ENCODE assay signal across 10 cellular contexts in genomic region chr19:3443840-3444694, GRCh38. TPM values are rescaled to one million over a fixed set of nuclear protein-coding genes. Genes with fewer than 3 reads are reported as not detected.
DNase-seq lines count a peak whose midpoint lies in the region; ATAC-seq and TF ChIP-seq lines count a peak whose summit lies in the region.
"Had no signal": no experiment of that assay in that cellular context is flagged by ENCODE, and none has a peak within 500 bp of the region (broad histone marks: within the 10 kb centered on the region; RNA-seq: fewer than 3 reads in every experiment).

No MANE protein-coding gene starts in this region.

- H3K27me3 Mint-ChIP-seq in osteocyte (ENCODE audit: unreplicated experiment), result no peaks in the 10 kb centered on the region
- no peaks in the 10 kb centered on the region for H3K27me3 Mint-ChIP-seq in activated naive CD4-positive, alpha-beta T cell treated with anti-CD3 and anti-CD28 coated beads, Interleukin-2, amount 10 ng/mL, durations not matched to agents 7 days and 5 days
- no peaks in the 10 kb centered on the region for H3K27me3 Mint-ChIP-seq in T-helper 2 cell treated with Interferon-gamma antibody and Interleukin-4, amounts not matched to agents 5 μg/mL and 100 μg/mL, for 36 hours (ENCODE audit: low read depth)

- ATAC-seq in heart left ventricle (peak; percentile 81 to 93 (median 88)), foreskin keratinocyte (no peak), GM18511 (IDR thresholded peaks at IDR 0.05; ENCODE audit: unreplicated experiment) (no peak)

- H3K4me1 ChIP-seq in ascending aorta (peaks cover 0 to 21% of the 10 kb centered on the region in 2 donors), heart left ventricle (peaks cover 9 to 47% (median 32%) of the 10 kb centered on the region in 12 donors), foreskin keratinocyte (no peaks in the 10 kb centered on the region)

- H3K36me3 ChIP-seq in ascending aorta (peaks cover 36 to 65% of the 10 kb centered on the region in 2 donors), heart left ventricle (peaks cover 0 to 57% (median 35%) of the 10 kb centered on the region in 9 donors)

- peak overlapping the region; percentile 15 for H3K4me3 Mint-ChIP-seq in osteocyte (ENCODE audit: unreplicated experiment)
- H3K4me3 Mint-ChIP-seq in activated naive CD4-positive, alpha-beta T cell treated with anti-CD3 and anti-CD28 coated beads, Interleukin-2, amount 10 ng/mL, durations not matched to agents 7 days and 5 days, result no peak overlapping the region
- no peak overlapping the region for H3K4me3 Mint-ChIP-seq in T-helper 2 cell treated with Interferon-gamma antibody and Interleukin-4, amounts not matched to agents 5 μg/mL and 100 μg/mL, for 36 hours

- H3K9me3 Mint-ChIP-seq in osteocyte (ENCODE audit: unreplicated experiment), result no peaks in the 10 kb centered on the region
- no peaks in the 10 kb centered on the region for H3K9me3 Mint-ChIP-seq in activated naive CD4-positive, alpha-beta T cell treated with anti-CD3 and anti-CD28 coated beads, Interleukin-2, amount 10 ng/mL, durations not matched to agents 7 days and 5 days
- H3K9me3 Mint-ChIP-seq in T-helper 2 cell treated with Interferon-gamma antibody and Interleukin-4, amounts not matched to agents 5 μg/mL and 100 μg/mL, for 36 hours, result no peaks in the 10 kb centered on the region

- TF ChIP-seq CTCF in ascending aorta (IDR thresholded peaks at IDR 0.05), result no peak
- TF ChIP-seq CTCF in heart left ventricle (IDR thresholded peaks at IDR 0.05), result no peak
- TF ChIP-seq CTCF in osteocyte (IDR thresholded peaks at IDR 0.05), result no peak
- no peak for TF ChIP-seq CTCF in foreskin keratinocyte (conservative IDR thresholded peaks at IDR 0.05)

- CTCF ChIA-PET in activated naive CD4-positive, alpha-beta T cell treated with anti-CD3 and anti-CD28 coated beads, Interleukin-2, amount 10 ng/mL, durations not matched to agents 7 days and 5 days (lab: Charles Lee), result no interaction called here

- TF ChIP-seq POLR2A in heart left ventricle (IDR thresholded peaks at IDR 0.05), result peak in 1 of 2 donors; percentile 25

- H3K27me3 ChIP-seq in ascending aorta, result no peaks in the 10 kb centered on the region
- H3K27me3 ChIP-seq in heart left ventricle, result no peaks in the 10 kb centered on the region
- H3K27me3 ChIP-seq in foreskin keratinocyte, result no peaks in the 10 kb centered on the region

- DNase-seq in DMS153 treated with DMSO at 0.1 percent for 48 hours (lab: John Stamatoyannopoulos, UW; ENCODE audit: unreplicated experiment), result peak; percentile 28
- DNase-seq in ascending aorta (ENCODE audit: low spot score in 2 of 2), result no peak
- peak; percentile 79 to 84 (median 80) for DNase-seq in heart left ventricle
- no peak for DNase-seq in osteocyte (ENCODE audit: extremely low spot score, unreplicated experiment)
- no peak for DNase-seq in activated naive CD4-positive, alpha-beta T cell treated with anti-CD3 and anti-CD28 coated beads, Interleukin-2, amount 10 ng/mL, durations not matched to agents 7 days and 5 days
- no peak for DNase-seq in foreskin keratinocyte
- no peak for DNase-seq in T-helper 2 cell treated with Interferon-gamma antibody and Interleukin-4, amounts not matched to agents 5 μg/mL and 100 μg/mL, for 36 hours (ENCODE audit: low spot score)

- no peaks in the 10 kb centered on the region for H3K9me3 ChIP-seq in ascending aorta
- no peaks in the 10 kb centered on the region for H3K9me3 ChIP-seq in heart left ventricle
- H3K9me3 ChIP-seq: thoracic aorta had no signal

- H3K4me1 Mint-ChIP-seq in osteocyte (ENCODE audit: unreplicated experiment), result peaks cover 22% of the 10 kb centered on the region
- H3K4me1 Mint-ChIP-seq in activated naive CD4-positive, alpha-beta T cell treated with anti-CD3 and anti-CD28 coated beads, Interleukin-2, amount 10 ng/mL, durations not matched to agents 7 days and 5 days, result peaks cover 10% of the 10 kb centered on the region
- H3K4me1 Mint-ChIP-seq in T-helper 2 cell treated with Interferon-gamma antibody and Interleukin-4, amounts not matched to agents 5 μg/mL and 100 μg/mL, for 36 hours (ENCODE audit: low read depth), result peaks cover 3% of the 10 kb centered on the region

- H3K4me3 ChIP-seq in ascending aorta (peak overlapping the region in 1 of 2 donors; percentile 22), heart left ventricle (peak overlapping the region in 3 of 12 donors; percentile 1 to 22 (median 8))
- H3K4me3 ChIP-seq: thoracic aorta had no signal

- peaks cover 6% of the 10 kb centered on the region for H3K36me3 Mint-ChIP-seq in osteocyte (ENCODE audit: unreplicated experiment)
- no peaks in the 10 kb centered on the region for H3K36me3 Mint-ChIP-seq in activated naive CD4-positive, alpha-beta T cell treated with anti-CD3 and anti-CD28 coated beads, Interleukin-2, amount 10 ng/mL, durations not matched to agents 7 days and 5 days
- no peaks in the 10 kb centered on the region for H3K36me3 Mint-ChIP-seq in T-helper 2 cell treated with Interferon-gamma antibody and Interleukin-4, amounts not matched to agents 5 μg/mL and 100 μg/mL, for 36 hours (ENCODE audit: low read depth)

- 27 to 36% (median 30%) methylated on average over 28 to 33 of the region's 33 CpGs for WGBS in heart left ventricle, 4 donors

- peak overlapping the region; percentile 57 for H3K27ac Mint-ChIP-seq in osteocyte (ENCODE audit: unreplicated experiment)
- H3K27ac Mint-ChIP-seq in activated naive CD4-positive, alpha-beta T cell treated with anti-CD3 and anti-CD28 coated beads, Interleukin-2, amount 10 ng/mL, durations not matched to agents 7 days and 5 days, result no peak overlapping the region
- H3K27ac Mint-ChIP-seq in T-helper 2 cell treated with Interferon-gamma antibody and Interleukin-4, amounts not matched to agents 5 μg/mL and 100 μg/mL, for 36 hours, result no peak overlapping the region

- H3K27ac ChIP-seq in ascending aorta (peak overlapping the region; percentile 9 to 56), heart left ventricle (peak overlapping the region; percentile 44 to 85 (median 72)), foreskin keratinocyte (no peak overlapping the region)

- intact Hi-C loops in ascending aorta (cut with DNase I) (no loop called here), heart left ventricle (cut with DNase I) (no loop called here)

RNA-seq across cellular contexts. Expression of gene SMIM24, which starts 36.3 kb away (rescaled TPM):
- total RNA-seq in ascending aorta, result not detected
- total RNA-seq in heart left ventricle, result not detected
- polyA plus RNA-seq in heart left ventricle, result under 1 TPM in 1 of 2 donors, not detected in 1; 0.15 TPM
- total RNA-seq in osteocyte, result not detected in 2 replicates
- total RNA-seq in foreskin keratinocyte, result not detected in 2 replicates
- polyA plus RNA-seq in foreskin keratinocyte, result 0.08 TPM in 1 of 2 replicates, not detected in the other
- total RNA-seq: MCF 10A, thoracic aorta had no signal

RNA-seq across cellular contexts. Expression of gene SMIM44, which starts 39.2 kb away (rescaled TPM):
- total RNA-seq in ascending aorta, result not detected
- not detected for total RNA-seq in heart left ventricle
- not detected for polyA plus RNA-seq in heart left ventricle
- total RNA-seq in osteocyte, result not detected in 2 replicates
- total RNA-seq in foreskin keratinocyte, result not detected in 2 replicates
- not detected in 2 replicates for polyA plus RNA-seq in foreskin keratinocyte
- total RNA-seq: MCF 10A, thoracic aorta had no signal

RNA-seq across cellular contexts. Expression of gene DOHH, which starts 56.4 kb away (rescaled TPM):
- total RNA-seq in ascending aorta, result 40.9 TPM
- 10 to 100 TPM in 5 of 9 donors, 1 to 10 TPM in 4; 7.4 to 32.3 (median 10.1) TPM for total RNA-seq in heart left ventricle
- 10 to 100 TPM; 17.9 to 34.3 TPM for polyA plus RNA-seq in heart left ventricle
- total RNA-seq in osteocyte, result 10.0 and 10.8 TPM in 2 replicates
- total RNA-seq in foreskin keratinocyte, result 12.3 and 12.6 TPM in 2 replicates
- polyA plus RNA-seq in foreskin keratinocyte, result 17.2 and 17.8 TPM in 2 replicates

Comparison
In these comparisons a context has a peak if more than half of its experiments do, and no peak if none do; other contexts are left out.
1. DNase-seq: peak in DMS153 treated with DMSO at 0.1 percent for 48 hours (single experiment) and heart left ventricle (5 of 5); none in ascending aorta (0 of 2), osteocyte (single experiment), activated naive CD4-positive, alpha-beta T cell treated with anti-CD3 and anti-CD28 coated beads, Interleukin-2, amount 10 ng/mL, durations not matched to agents 7 days and 5 days (single experiment), foreskin keratinocyte (0 of 2) and T-helper 2 cell treated with Interferon-gamma antibody and Interleukin-4, amounts not matched to agents 5 μg/mL and 100 μg/mL, for 36 hours (single experiment).
2. ATAC-seq: peak in heart left ventricle (4 of 4); none in foreskin keratinocyte (single experiment) and GM18511 (single experiment).